ENCODE assay signal across 27 cellular contexts in genomic region chr5:73623929-73624404, GRCh38. TPM values are rescaled to one million over a fixed set of nuclear protein-coding genes. Genes with fewer than 3 reads are reported as not detected.
DNase-seq lines count a peak whose midpoint lies in the region; ATAC-seq and TF ChIP-seq lines count a peak whose summit lies in the region.
"Had no signal": no experiment of that assay in that cellular context is flagged by ENCODE, and none has a peak within 500 bp of the region (broad histone marks: within the 10 kb centered on the region; RNA-seq: fewer than 3 reads in every experiment).

No MANE protein-coding gene starts in this region.

- no peaks in the 10 kb centered on the region for H3K9me3 ChIP-seq in tibial nerve
- H3K9me3 ChIP-seq: gastrocnemius medialis, SJCRH30, thoracic aorta, vagina had no signal

- intact Hi-C loops in left colon (cut with DNase I, micrococcal nuclease): no loop called here

- WGBS in tibial nerve, 2 donors: 77 to 86% methylated on average over 2 of the region's 2 CpGs

- H3K4me1 Mint-ChIP-seq in brain (peaks cover 37% of the 10 kb centered on the region), nephron progenitor cell (peaks cover 12% of the 10 kb centered on the region)
- H3K4me1 Mint-ChIP-seq: memory B cell had no signal

- peaks cover 32% of the 10 kb centered on the region for H3K27me3 Mint-ChIP-seq in brain
- H3K27me3 Mint-ChIP-seq in nephron progenitor cell (ENCODE audit: low read depth, poor library complexity): peaks cover 70% of the 10 kb centered on the region

- no peaks in the 10 kb centered on the region for H3K27me3 ChIP-seq in tibial nerve
- H3K27me3 ChIP-seq: gastrocnemius medialis, SJCRH30, vagina had no signal

- no peak for TF ChIP-seq EP300 in tibial nerve (IDR thresholded peaks at IDR 0.05)

- H3K27ac Mint-ChIP-seq in brain (peak overlapping the region in 1 of 5 experiments; percentile 6), nephron progenitor cell (no peak overlapping the region)
- H3K27ac Mint-ChIP-seq: activated naive CD4-positive, alpha-beta T cell treated with anti-CD3 and anti-CD28 coated beads, Interleukin-2, amount 50 U/mL, for 72 hours; CD4-positive, CD25-positive, alpha-beta regulatory T cell; IgD-negative memory B cell; memory B cell; T-cell had no signal

- H3K36me3 ChIP-seq in tibial nerve: no peaks in the 10 kb centered on the region
- H3K36me3 ChIP-seq: gastrocnemius medialis, SJCRH30, thoracic aorta, vagina had no signal

- TF ChIP-seq POLR2A in tibial nerve (IDR thresholded peaks at IDR 0.05): no peak

- H3K4me3 ChIP-seq in tibial nerve: no peak overlapping the region
- H3K4me3 ChIP-seq: gastrocnemius medialis, SJCRH30, thoracic aorta, vagina had no signal

- ATAC-seq in left colon (no peak), HG03045 (IDR thresholded peaks at IDR 0.05; ENCODE audit: unreplicated experiment) (no peak)
- ATAC-seq: activated naive CD4-positive, alpha-beta T cell treated with anti-CD3 and anti-CD28 coated beads, Interleukin-2, amount 50 U/mL, for 72 hours; gastrocnemius medialis; left cardiac atrium; T-cell had no signal

- peak overlapping the region in 1 of 4 donors; percentile 28 for H3K27ac ChIP-seq in tibial nerve
- H3K27ac ChIP-seq: SJCRH30, vagina had no signal

- DNase-seq in NCI-H1092 treated with DMSO at 0.1 percent for 48 hours (lab: John Stamatoyannopoulos, UW): peak; percentile 27
- no peak for DNase-seq in NCI-H1092 (lab: John Stamatoyannopoulos, UW)
- DNase-seq in HT-29 (ENCODE audit: low spot score): peak; percentile 47
- no peak for DNase-seq in nephron progenitor cell
- no peak for DNase-seq in tibial nerve (ENCODE audit: low spot score in 2 of 2)
- DNase-seq in left colon: no peak
- DNase-seq: 8988T; activated T-cell treated with anti-CD3 and anti-CD28 coated beads for 4 hours; CD4-positive, CD25-positive, alpha-beta regulatory T cell; cortex of kidney; gastrocnemius medialis; GOT3; left cardiac atrium; NCI-H1105 treated with DMSO at 0.1 percent for 48 hours; NCI-H2081 treated with DMSO at 0.1 percent for 48 hours; NCI-H446 treated with DMSO at 0.1 percent for 48 hours; nucleus accumbens; SJCRH30; stimulated activated naive CD4-positive, alpha-beta T cell treated with Interleukin-2 at 50 U/mL for 16 hours; T-cell had no signal

- TF ChIP-seq CTCF in brain (conservative IDR thresholded peaks at IDR 0.05) (no peak), nephron progenitor cell (IDR thresholded peaks at IDR 0.05) (no peak), tibial nerve (IDR thresholded peaks at IDR 0.05) (no peak)

- peak overlapping the region in 3 of 5 experiments; percentile 12 to 60 (median 16) for H3K4me3 Mint-ChIP-seq in brain
- H3K4me3 Mint-ChIP-seq in nephron progenitor cell: peak overlapping the region; percentile 15
- H3K4me3 Mint-ChIP-seq: CD4-positive, CD25-positive, alpha-beta regulatory T cell; memory B cell; T-cell had no signal

- H3K36me3 Mint-ChIP-seq in brain (no peaks in the 10 kb centered on the region), nephron progenitor cell (ENCODE audit: low read depth) (no peaks in the 10 kb centered on the region)
- H3K36me3 Mint-ChIP-seq: activated naive CD4-positive, alpha-beta T cell treated with anti-CD3 and anti-CD28 coated beads, Interleukin-2, amount 50 U/mL, for 72 hours; CD4-positive, CD25-positive, alpha-beta regulatory T cell; memory B cell; T-cell had no signal

- peaks cover 0 to 21% (median 4%) of the 10 kb centered on the region in 4 donors for H3K4me1 ChIP-seq in tibial nerve

- H3K9me3 Mint-ChIP-seq in brain (peaks cover 0 to 5% (median 0%) of the 10 kb centered on the region in 5 experiments), nephron progenitor cell (no peaks in the 10 kb centered on the region)
- H3K9me3 Mint-ChIP-seq: activated naive CD4-positive, alpha-beta T cell treated with anti-CD3 and anti-CD28 coated beads, Interleukin-2, amount 50 U/mL, for 72 hours; IgD-negative memory B cell; memory B cell; T-cell had no signal

RNA-seq across cellular contexts. Expression of gene ARHGEF28, which starts 2.0 kb away (rescaled TPM):
- total RNA-seq in HT-29 (2014; rRNA removed; shearing (Covaris generic)): 20.1 and 36.5 TPM in 2 replicates
- 5.4 TPM for polyA plus RNA-seq in brain (ENCODE audit: insufficient read depth, low read depth, low replicate concordance)
- 10 to 100 TPM; 66.0 to 83.9 (median 72.5) TPM for total RNA-seq in tibial nerve
- total RNA-seq in left colon: 10 to 100 TPM in 1 of 2 donors, 1 to 10 TPM in 1; 9.5 to 13.5 TPM
- total RNA-seq: CD4-positive, CD25-positive, alpha-beta regulatory T cell had no signal
- polyA plus RNA-seq: CD4-positive, CD25-positive, alpha-beta regulatory T cell; IgD-negative memory B cell had no signal

RNA-seq across cellular contexts. Expression of gene UTP15, which starts 58.4 kb away (rescaled TPM):
- 24.1 and 36.8 TPM in 2 replicates for total RNA-seq in HT-29 (2014; rRNA removed; shearing (Covaris generic))
- 2.6 TPM for polyA plus RNA-seq in brain (ENCODE audit: insufficient read depth, low read depth, low replicate concordance)
- total RNA-seq in tibial nerve: 10 to 100 TPM in 3 of 4 donors, 1 to 10 TPM in 1; 8.4 to 30.6 (median 18.6) TPM
- total RNA-seq in left colon: 10 to 100 TPM in 1 of 2 donors, 1 to 10 TPM in 1; 9.3 to 12.4 TPM

RNA-seq across cellular contexts. Expression of gene ANKRA2, which starts 58.5 kb away (rescaled TPM):
- 5.2 and 5.7 TPM in 2 replicates for total RNA-seq in HT-29 (2014; rRNA removed; shearing (Covaris generic))
- polyA plus RNA-seq in brain (ENCODE audit: insufficient read depth, low read depth, low replicate concordance): 6.5 TPM
- 10 to 100 TPM; 24.3 to 46.7 (median 33.5) TPM for total RNA-seq in tibial nerve
- 10 to 100 TPM; 19.5 to 20.7 TPM for total RNA-seq in left colon

Comparison
In these comparisons a context has a peak if more than half of its experiments do, and no peak if none do; other contexts are left out.
1. DNase-seq: peak in NCI-H1092 treated with DMSO at 0.1 percent for 48 hours (single experiment) and HT-29 (single experiment); none in NCI-H1092 (single experiment), nephron progenitor cell (single experiment), tibial nerve (0 of 2) and left colon (0 of 2).